Comparison of ENCODE assay signal across 29 cellular contexts in the genomic region with DNA sequence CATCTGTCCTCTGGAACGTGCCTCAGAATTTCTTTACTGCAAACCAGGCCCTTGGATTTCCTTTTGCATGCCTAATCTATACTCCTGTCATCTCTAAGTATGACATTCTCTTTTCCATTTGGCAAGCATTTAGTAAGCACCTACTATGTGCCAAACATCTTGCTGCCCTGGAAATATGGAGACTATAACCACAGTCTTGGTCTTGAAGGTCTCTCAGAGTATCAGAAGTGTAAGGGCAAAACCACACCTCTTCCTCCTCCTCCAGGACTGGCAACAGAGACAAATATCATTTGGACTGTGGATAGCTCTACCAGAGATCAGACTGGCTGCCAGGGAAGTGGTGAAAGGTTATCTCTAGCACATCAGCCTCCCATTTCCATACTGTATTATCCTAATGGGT. TPM values are rescaled to one million over a fixed set of nuclear protein-coding genes. Genes with fewer than 3 reads are reported as not detected.
DNase-seq lines count a peak whose midpoint lies in the region; ATAC-seq, FAIRE-seq and TF ChIP-seq lines count a peak whose summit lies in the region.
"Had no signal": no experiment of that assay in that cellular context is flagged by ENCODE, and none has a peak within 500 bp of the region (broad histone marks: within the 10 kb centered on the region; RNA-seq: fewer than 3 reads in every experiment).

No MANE protein-coding gene starts in this region.

- TF ChIP-seq CTCF in OCI-LY3 (IDR thresholded peaks at IDR 0.05; ENCODE audit: low read depth, low read length) (no peak), D721Med (IDR thresholded peaks at IDR 0.05; ENCODE audit: insufficient read depth, missing control alignments) (no peak)

- H3K9ac ChIP-seq in OCI-LY3 (ENCODE audit: low read length), result no peak overlapping the region

- peaks cover 54% of the 10 kb centered on the region for H3K36me3 Mint-ChIP-seq in activated T-cell treated with anti-CD3 and anti-CD28 coated beads, Interleukin-2, amount 50 U/mL, for 24 hours (ENCODE audit: low read depth)
- H3K36me3 Mint-ChIP-seq in immature natural killer cell, result peaks cover 0 to 14% (median 5%) of the 10 kb centered on the region in 3 donors
- H3K36me3 Mint-ChIP-seq in stimulated activated naive CD8-positive, alpha-beta T cell treated with anti-CD3 and anti-CD28 coated beads, Interleukin-15, Interleukin-2, amounts not matched to agents 100 ng/mL and 50 ng/mL, for 24 hours (ENCODE audit: low read depth), result peaks cover 35% of the 10 kb centered on the region

- H4K20me1 ChIP-seq in OCI-LY3 (ENCODE audit: insufficient read depth, low read length), result no peaks in the 10 kb centered on the region

- FAIRE-seq in D721Med (lab: Jason Lieb, UNC), result no peak
- FAIRE-seq: A549, endothelial cell of umbilical vein, GM19239, K562 had no signal

- no peak overlapping the region for H3K4me2 ChIP-seq in OCI-LY3 (ENCODE audit: low read length)
- H3K4me2 ChIP-seq: A549 had no signal

- peaks cover 69% of the 10 kb centered on the region for H3K4me1 ChIP-seq in OCI-LY3 (ENCODE audit: low read length)
- H3K4me1 ChIP-seq: gastroesophageal sphincter, HAP-1, psoas muscle, SJCRH30, tibial nerve had no signal

- no peak overlapping the region for H3K4me3 ChIP-seq in OCI-LY3 (ENCODE audit: low read length)
- H3K4me3 ChIP-seq: A549, adrenal gland, gastroesophageal sphincter, HAP-1, K562, psoas muscle, SJCRH30, stomach, tibial nerve had no signal

- no peaks in the 10 kb centered on the region for H3K9me3 Mint-ChIP-seq in activated T-cell treated with anti-CD3 and anti-CD28 coated beads, Interleukin-2, amount 50 U/mL, for 24 hours
- H3K9me3 Mint-ChIP-seq in immature natural killer cell, result no peaks in the 10 kb centered on the region
- no peaks in the 10 kb centered on the region for H3K9me3 Mint-ChIP-seq in stimulated activated naive CD8-positive, alpha-beta T cell treated with anti-CD3 and anti-CD28 coated beads, Interleukin-15, Interleukin-2, amounts not matched to agents 100 ng/mL and 50 ng/mL, for 24 hours
- H3K9me3 Mint-ChIP-seq: activated T-cell treated with anti-CD3 and anti-CD28 coated beads, Interleukin-2, amount 50 U/mL, for 4 hours had no signal

- H3K36me3 ChIP-seq in OCI-LY3 (replicated peaks; ENCODE audit: low read depth, low read length), result peaks cover 31% of the 10 kb centered on the region
- H3K36me3 ChIP-seq: adrenal gland, brain microvascular endothelial cell, gastroesophageal sphincter, HAP-1, SJCRH30, stomach, tibial nerve had no signal

- no peak overlapping the region for H2AFZ ChIP-seq in OCI-LY3 (ENCODE audit: low read depth, low read length)

- H3K4me1 Mint-ChIP-seq in activated T-cell treated with anti-CD3 and anti-CD28 coated beads, Interleukin-2, amount 50 U/mL, for 24 hours (ENCODE audit: low read depth), result peaks cover 86% of the 10 kb centered on the region
- H3K4me1 Mint-ChIP-seq in immature natural killer cell, result peaks cover 82 to 99% of the 10 kb centered on the region in 2 donors
- H3K4me1 Mint-ChIP-seq in stimulated activated naive CD8-positive, alpha-beta T cell treated with anti-CD3 and anti-CD28 coated beads, Interleukin-15, Interleukin-2, amounts not matched to agents 100 ng/mL and 50 ng/mL, for 24 hours (ENCODE audit: low read depth), result peaks cover 91% of the 10 kb centered on the region

- H3K4me3 Mint-ChIP-seq in activated T-cell treated with anti-CD3 and anti-CD28 coated beads, Interleukin-2, amount 50 U/mL, for 24 hours, result no peak overlapping the region
- peak overlapping the region in 3 of 5 donors; percentile 19 to 50 (median 35) for H3K4me3 Mint-ChIP-seq in immature natural killer cell
- H3K4me3 Mint-ChIP-seq in stimulated activated naive CD8-positive, alpha-beta T cell treated with anti-CD3 and anti-CD28 coated beads, Interleukin-15, Interleukin-2, amounts not matched to agents 100 ng/mL and 50 ng/mL, for 24 hours, result no peak overlapping the region

- H3K27me3 ChIP-seq in OCI-LY3 (ENCODE audit: low read depth, low read length), result no peaks in the 10 kb centered on the region
- H3K27me3 ChIP-seq: adrenal gland, brain microvascular endothelial cell, gastroesophageal sphincter, SJCRH30, stomach, tibial nerve had no signal

- peaks cover 89% of the 10 kb centered on the region for H3K79me2 ChIP-seq in OCI-LY3 (ENCODE audit: low read length)

- H3K27ac ChIP-seq in OCI-LY3 (ENCODE audit: low read length), result peak overlapping the region; percentile 64; the same call in 1 of the 2 replicates
- H3K27ac ChIP-seq: A549, adrenal gland, brain microvascular endothelial cell, gastroesophageal sphincter, psoas muscle, SJCRH30, stomach, tibial nerve had no signal

- no peak for DNase-seq in activated T-cell treated with anti-CD3 and anti-CD28 coated beads, Interleukin-2, amount 50 U/mL, for 24 hours
- DNase-seq in activated T-cell treated with anti-CD3 and anti-CD28 coated beads for 4 hours (no peak), immature natural killer cell (no peak), D721Med (ENCODE audit: insufficient read length, low spot score) (no peak)
- DNase-seq: activated CD4-positive, CD25-positive, alpha-beta regulatory T cell treated with anti-CD3 and anti-CD28 coated beads, Interleukin-2, amount 50 U/mL, for 72 hours; activated T-cell treated with anti-CD3 and anti-CD28 coated beads, Interleukin-2, amount 50 U/mL, for 4 hours; adrenal gland; AML-193; brain microvascular endothelial cell; DMS53; hippocampal formation; left colon; NCI-H2081; NCI-H2227 treated with DMSO at 0.1 percent for 48 hours; NCI-H748 treated with DMSO at 0.1 percent for 48 hours; psoas muscle; SJCRH30; stomach had no signal

- peak overlapping the region; percentile 79 for H3K27ac Mint-ChIP-seq in activated T-cell treated with anti-CD3 and anti-CD28 coated beads, Interleukin-2, amount 50 U/mL, for 24 hours
- peak overlapping the region; percentile 57 to 89 (median 84) for H3K27ac Mint-ChIP-seq in immature natural killer cell
- H3K27ac Mint-ChIP-seq in stimulated activated naive CD8-positive, alpha-beta T cell treated with anti-CD3 and anti-CD28 coated beads, Interleukin-15, Interleukin-2, amounts not matched to agents 100 ng/mL and 50 ng/mL, for 24 hours, result peak overlapping the region; percentile 78

- ATAC-seq in HG02571 (IDR thresholded peaks at IDR 0.05; ENCODE audit: unreplicated experiment), result no peak
- ATAC-seq in GM19035 (IDR thresholded peaks at IDR 0.05; ENCODE audit: unreplicated experiment), result no peak
- ATAC-seq: A549, gastroesophageal sphincter, K562, left colon, psoas muscle had no signal

- no peaks in the 10 kb centered on the region for H3K9me3 ChIP-seq in OCI-LY3 (ENCODE audit: insufficient read depth, low read length)
- H3K9me3 ChIP-seq: A549, adrenal gland, gastroesophageal sphincter, HAP-1, psoas muscle, SJCRH30, stomach, tibial nerve had no signal

- H3K27me3 Mint-ChIP-seq in activated T-cell treated with anti-CD3 and anti-CD28 coated beads, Interleukin-2, amount 50 U/mL, for 24 hours, result no peaks in the 10 kb centered on the region
- peaks cover 3 to 8% (median 4%) of the 10 kb centered on the region in 3 donors for H3K27me3 Mint-ChIP-seq in immature natural killer cell (ENCODE audit: low read depth in 3 of 3)
- H3K27me3 Mint-ChIP-seq in stimulated activated naive CD8-positive, alpha-beta T cell treated with anti-CD3 and anti-CD28 coated beads, Interleukin-15, Interleukin-2, amounts not matched to agents 100 ng/mL and 50 ng/mL, for 24 hours, result no peaks in the 10 kb centered on the region

RNA-seq across cellular contexts. Expression of a gene that starts 11.4 kb away (rescaled TPM):
- polyA plus RNA-seq in immature natural killer cell, result 10 to 100 TPM; 10.2 to 61.9 (median 22.9) TPM

Comparison
In these comparisons a context has a peak if more than half of its experiments do, and no peak if none do; other contexts are left out.
1. H3K4me3 Mint-ChIP-seq: peak in immature natural killer cell (3 of 5); none in activated T-cell treated with anti-CD3 and anti-CD28 coated beads, Interleukin-2, amount 50 U/mL, for 24 hours (single experiment) and stimulated activated naive CD8-positive, alpha-beta T cell treated with anti-CD3 and anti-CD28 coated beads, Interleukin-15, Interleukin-2, amounts not matched to agents 100 ng/mL and 50 ng/mL, for 24 hours (single experiment).
2. Peak in every context shown above with its lines, with median percentiles within 50 percentile points of each other: H3K27ac Mint-ChIP-seq.